In the genomic region with DNA sequence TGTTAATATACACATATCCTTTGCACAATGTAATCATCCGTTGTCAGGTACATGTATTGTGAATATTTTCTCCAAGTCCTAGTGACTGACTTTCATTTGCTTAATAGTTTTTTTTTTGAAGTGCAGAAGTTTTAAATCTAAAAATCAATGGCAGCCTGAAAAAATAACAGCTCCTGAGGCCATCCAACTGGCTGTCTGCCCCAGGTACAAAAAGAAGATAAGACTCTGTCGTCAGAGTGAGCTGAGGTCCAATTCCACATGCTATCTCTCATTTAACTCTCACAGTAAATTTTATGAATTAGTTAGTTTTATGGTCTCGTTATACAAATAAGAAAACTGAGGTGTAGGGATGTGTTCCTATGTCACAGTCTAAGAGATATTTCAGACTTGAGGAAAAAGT, we compare ENCODE assay signal across 2 cellular contexts.
TF ChIP-seq lines count a peak whose summit lies in the region.

No MANE protein-coding gene starts in this region.

TF ChIP-seq in liver, 16 proteins besides CTCF, POLR2A, EP300 and RAD21:
- no peak for TF ChIP-seq HNF4G (IDR thresholded peaks at IDR 0.05)
- TF ChIP-seq, protein P1, sequence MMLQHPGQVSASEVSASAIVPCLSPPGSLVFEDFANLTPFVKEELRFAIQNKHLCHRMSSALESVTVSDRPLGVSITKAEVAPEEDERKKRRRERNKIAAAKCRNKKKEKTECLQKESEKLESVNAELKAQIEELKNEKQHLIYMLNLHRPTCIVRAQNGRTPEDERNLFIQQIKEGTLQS (IDR thresholded peaks at IDR 0.05) = no peak
- no peak for TF ChIP-seq SP1 (IDR thresholded peaks at IDR 0.05)
- no peak for TF ChIP-seq JUND (IDR thresholded peaks at IDR 0.05)
- TF ChIP-seq FOXA2 (IDR thresholded peaks at IDR 0.05) = no peak
- no peak for TF ChIP-seq NR2F2 (IDR thresholded peaks at IDR 0.05)
- TF ChIP-seq, protein P2, sequence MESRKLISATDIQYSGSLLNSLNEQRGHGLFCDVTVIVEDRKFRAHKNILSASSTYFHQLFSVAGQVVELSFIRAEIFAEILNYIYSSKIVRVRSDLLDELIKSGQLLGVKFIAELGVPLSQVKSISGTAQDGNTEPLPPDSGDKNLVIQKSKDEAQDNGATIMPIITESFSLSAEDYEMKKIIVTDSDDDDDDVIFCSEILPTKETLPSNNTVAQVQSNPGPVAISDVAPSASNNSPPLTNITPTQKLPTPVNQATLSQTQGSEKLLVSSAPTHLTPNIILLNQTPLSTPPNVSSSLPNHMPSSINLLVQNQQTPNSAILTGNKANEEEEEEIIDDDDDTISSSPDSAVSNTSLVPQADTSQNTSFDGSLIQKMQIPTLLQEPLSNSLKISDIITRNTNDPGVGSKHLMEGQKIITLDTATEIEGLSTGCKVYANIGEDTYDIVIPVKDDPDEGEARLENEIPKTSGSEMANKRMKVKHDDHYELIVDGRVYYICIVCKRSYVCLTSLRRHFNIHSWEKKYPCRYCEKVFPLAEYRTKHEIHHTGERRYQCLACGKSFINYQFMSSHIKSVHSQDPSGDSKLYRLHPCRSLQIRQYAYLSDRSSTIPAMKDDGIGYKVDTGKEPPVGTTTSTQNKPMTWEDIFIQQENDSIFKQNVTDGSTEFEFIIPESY (IDR thresholded peaks at IDR 0.05) = no peak
- TF ChIP-seq FOXA1 (IDR thresholded peaks at IDR 0.05) = no peak
- TF ChIP-seq HNF4A (conservative IDR thresholded peaks at IDR 0.05) = peak; percentile 29 to 55
- no peak for TF ChIP-seq TAF1 (conservative IDR thresholded peaks at IDR 0.05)
- TF ChIP-seq, protein P3, sequence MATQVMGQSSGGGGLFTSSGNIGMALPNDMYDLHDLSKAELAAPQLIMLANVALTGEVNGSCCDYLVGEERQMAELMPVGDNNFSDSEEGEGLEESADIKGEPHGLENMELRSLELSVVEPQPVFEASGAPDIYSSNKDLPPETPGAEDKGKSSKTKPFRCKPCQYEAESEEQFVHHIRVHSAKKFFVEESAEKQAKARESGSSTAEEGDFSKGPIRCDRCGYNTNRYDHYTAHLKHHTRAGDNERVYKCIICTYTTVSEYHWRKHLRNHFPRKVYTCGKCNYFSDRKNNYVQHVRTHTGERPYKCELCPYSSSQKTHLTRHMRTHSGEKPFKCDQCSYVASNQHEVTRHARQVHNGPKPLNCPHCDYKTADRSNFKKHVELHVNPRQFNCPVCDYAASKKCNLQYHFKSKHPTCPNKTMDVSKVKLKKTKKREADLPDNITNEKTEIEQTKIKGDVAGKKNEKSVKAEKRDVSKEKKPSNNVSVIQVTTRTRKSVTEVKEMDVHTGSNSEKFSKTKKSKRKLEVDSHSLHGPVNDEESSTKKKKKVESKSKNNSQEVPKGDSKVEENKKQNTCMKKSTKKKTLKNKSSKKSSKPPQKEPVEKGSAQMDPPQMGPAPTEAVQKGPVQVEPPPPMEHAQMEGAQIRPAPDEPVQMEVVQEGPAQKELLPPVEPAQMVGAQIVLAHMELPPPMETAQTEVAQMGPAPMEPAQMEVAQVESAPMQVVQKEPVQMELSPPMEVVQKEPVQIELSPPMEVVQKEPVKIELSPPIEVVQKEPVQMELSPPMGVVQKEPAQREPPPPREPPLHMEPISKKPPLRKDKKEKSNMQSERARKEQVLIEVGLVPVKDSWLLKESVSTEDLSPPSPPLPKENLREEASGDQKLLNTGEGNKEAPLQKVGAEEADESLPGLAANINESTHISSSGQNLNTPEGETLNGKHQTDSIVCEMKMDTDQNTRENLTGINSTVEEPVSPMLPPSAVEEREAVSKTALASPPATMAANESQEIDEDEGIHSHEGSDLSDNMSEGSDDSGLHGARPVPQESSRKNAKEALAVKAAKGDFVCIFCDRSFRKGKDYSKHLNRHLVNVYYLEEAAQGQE (IDR thresholded peaks at IDR 0.05) = no peak
- no peak for TF ChIP-seq GABPA (IDR thresholded peaks at IDR 0.05 in 1 of 2, conservative IDR thresholded peaks at IDR 0.05 in 1 of 2)
- no peak for TF ChIP-seq EGR1 (IDR thresholded peaks at IDR 0.05; ENCODE audit: low read depth in 2 of 2)
- peak in 1 of 2 donors; percentile 22 for TF ChIP-seq RXRA (IDR thresholded peaks at IDR 0.05)
- TF ChIP-seq YY1 (IDR thresholded peaks at IDR 0.05) = peak; percentile 65
- TF ChIP-seq, protein P4, sequence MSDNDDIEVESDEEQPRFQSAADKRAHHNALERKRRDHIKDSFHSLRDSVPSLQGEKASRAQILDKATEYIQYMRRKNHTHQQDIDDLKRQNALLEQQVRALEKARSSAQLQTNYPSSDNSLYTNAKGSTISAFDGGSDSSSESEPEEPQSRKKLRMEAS (IDR thresholded peaks at IDR 0.05) = peak; percentile 13

TF ChIP-seq in HepG2, 621 proteins besides CTCF, POLR2A, EP300 and RAD21:
- TF ChIP-seq MATR3 (CRISPR knock-in tag; IDR thresholded peaks at IDR 0.05) = no peak
- TF ChIP-seq HNRNPK (IDR thresholded peaks at IDR 0.05; ENCODE audit: low read depth, low read length, poor library complexity, severe bottlenecking) = no peak
- TF ChIP-seq CENPX (CRISPR knock-in tag; IDR thresholded peaks at IDR 0.05) = no peak
- TF ChIP-seq ISX (CRISPR knock-in tag; conservative IDR thresholded peaks at IDR 0.05) = no peak
- no peak for TF ChIP-seq ZNF383 (CRISPR knock-in tag; IDR thresholded peaks at IDR 0.05; ENCODE audit: borderline replicate concordance)
- TF ChIP-seq ELF1 (CRISPR knock-in tag; IDR thresholded peaks at IDR 0.05) = no peak
- TF ChIP-seq AGO1 (IDR thresholded peaks at IDR 0.05; ENCODE audit: low read depth, low read length, poor library complexity, severe bottlenecking) = no peak
- no peak for TF ChIP-seq SATB2 (CRISPR knock-in tag; IDR thresholded peaks at IDR 0.05)
- no peak for TF ChIP-seq ZNF709 (CRISPR knock-in tag; IDR thresholded peaks at IDR 0.05)
- no peak for TF ChIP-seq MBNL3 (CRISPR knock-in tag; conservative IDR thresholded peaks at IDR 0.05)
- TF ChIP-seq PHF21A (CRISPR knock-in tag; IDR thresholded peaks at IDR 0.05) = no peak
- TF ChIP-seq, protein P5, sequence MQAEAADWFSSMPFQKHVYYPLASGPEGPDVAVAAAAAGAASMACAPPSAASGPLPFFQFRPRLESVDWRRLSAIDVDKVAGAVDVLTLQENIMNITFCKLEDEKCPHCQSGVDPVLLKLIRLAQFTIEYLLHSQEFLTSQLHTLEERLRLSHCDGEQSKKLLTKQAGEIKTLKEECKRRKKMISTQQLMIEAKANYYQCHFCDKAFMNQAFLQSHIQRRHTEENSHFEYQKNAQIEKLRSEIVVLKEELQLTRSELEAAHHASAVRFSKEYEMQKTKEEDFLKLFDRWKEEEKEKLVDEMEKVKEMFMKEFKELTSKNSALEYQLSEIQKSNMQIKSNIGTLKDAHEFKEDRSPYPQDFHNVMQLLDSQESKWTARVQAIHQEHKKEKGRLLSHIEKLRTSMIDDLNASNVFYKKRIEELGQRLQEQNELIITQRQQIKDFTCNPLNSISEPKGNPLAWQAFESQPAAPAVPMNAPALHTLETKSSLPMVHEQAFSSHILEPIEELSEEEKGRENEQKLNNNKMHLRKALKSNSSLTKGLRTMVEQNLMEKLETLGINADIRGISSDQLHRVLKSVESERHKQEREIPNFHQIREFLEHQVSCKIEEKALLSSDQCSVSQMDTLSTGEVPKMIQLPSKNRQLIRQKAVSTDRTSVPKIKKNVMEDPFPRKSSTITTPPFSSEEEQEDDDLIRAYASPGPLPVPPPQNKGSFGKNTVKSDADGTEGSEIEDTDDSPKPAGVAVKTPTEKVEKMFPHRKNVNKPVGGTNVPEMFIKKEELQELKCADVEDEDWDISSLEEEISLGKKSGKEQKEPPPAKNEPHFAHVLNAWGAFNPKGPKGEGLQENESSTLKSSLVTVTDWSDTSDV (CRISPR knock-in tag; IDR thresholded peaks at IDR 0.05) = no peak
- no peak for TF ChIP-seq MEIS2 (CRISPR knock-in tag; IDR thresholded peaks at IDR 0.05)
- TF ChIP-seq, protein P6, sequence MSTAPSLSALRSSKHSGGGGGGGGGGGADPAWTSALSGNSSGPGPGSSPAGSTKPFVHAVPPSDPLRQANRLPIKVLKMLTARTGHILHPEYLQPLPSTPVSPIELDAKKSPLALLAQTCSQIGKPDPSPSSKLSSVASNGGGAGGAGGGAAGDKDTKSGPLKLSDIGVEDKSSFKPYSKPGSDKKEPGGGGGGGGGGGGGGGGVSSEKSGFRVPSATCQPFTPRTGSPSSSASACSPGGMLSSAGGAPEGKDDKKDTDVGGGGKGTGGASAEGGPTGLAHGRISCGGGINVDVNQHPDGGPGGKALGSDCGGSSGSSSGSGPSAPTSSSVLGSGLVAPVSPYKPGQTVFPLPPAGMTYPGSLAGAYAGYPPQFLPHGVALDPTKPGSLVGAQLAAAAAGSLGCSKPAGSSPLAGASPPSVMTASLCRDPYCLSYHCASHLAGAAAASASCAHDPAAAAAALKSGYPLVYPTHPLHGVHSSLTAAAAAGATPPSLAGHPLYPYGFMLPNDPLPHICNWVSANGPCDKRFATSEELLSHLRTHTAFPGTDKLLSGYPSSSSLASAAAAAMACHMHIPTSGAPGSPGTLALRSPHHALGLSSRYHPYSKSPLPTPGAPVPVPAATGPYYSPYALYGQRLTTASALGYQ (CRISPR knock-in tag; IDR thresholded peaks at IDR 0.05) = no peak
- TF ChIP-seq, protein P7, sequence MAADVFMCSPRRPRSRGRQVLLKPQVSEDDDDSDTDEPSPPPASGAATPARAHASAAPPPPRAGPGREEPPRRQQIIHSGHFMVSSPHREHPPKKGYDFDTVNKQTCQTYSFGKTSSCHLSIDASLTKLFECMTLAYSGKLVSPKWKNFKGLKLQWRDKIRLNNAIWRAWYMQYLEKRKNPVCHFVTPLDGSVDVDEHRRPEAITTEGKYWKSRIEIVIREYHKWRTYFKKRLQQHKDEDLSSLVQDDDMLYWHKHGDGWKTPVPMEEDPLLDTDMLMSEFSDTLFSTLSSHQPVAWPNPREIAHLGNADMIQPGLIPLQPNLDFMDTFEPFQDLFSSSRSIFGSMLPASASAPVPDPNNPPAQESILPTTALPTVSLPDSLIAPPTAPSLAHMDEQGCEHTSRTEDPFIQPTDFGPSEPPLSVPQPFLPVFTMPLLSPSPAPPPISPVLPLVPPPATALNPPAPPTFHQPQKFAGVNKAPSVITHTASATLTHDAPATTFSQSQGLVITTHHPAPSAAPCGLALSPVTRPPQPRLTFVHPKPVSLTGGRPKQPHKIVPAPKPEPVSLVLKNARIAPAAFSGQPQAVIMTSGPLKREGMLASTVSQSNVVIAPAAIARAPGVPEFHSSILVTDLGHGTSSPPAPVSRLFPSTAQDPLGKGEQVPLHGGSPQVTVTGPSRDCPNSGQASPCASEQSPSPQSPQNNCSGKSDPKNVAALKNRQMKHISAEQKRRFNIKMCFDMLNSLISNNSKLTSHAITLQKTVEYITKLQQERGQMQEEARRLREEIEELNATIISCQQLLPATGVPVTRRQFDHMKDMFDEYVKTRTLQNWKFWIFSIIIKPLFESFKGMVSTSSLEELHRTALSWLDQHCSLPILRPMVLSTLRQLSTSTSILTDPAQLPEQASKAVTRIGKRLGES (CRISPR knock-in tag; IDR thresholded peaks at IDR 0.05; ENCODE audit: borderline replicate concordance) = no peak
- no peak for TF ChIP-seq HOXA5 (CRISPR knock-in tag; IDR thresholded peaks at IDR 0.05)
- TF ChIP-seq AKAP8 (CRISPR knock-in tag; IDR thresholded peaks at IDR 0.05) = no peak
- TF ChIP-seq, protein P3 (IDR thresholded peaks at IDR 0.05; ENCODE audit: borderline replicate concordance in 1 of 2, low read depth in 1 of 2, low read length in 2 of 2) = no peak
- TF ChIP-seq ZNF878 (CRISPR knock-in tag; IDR thresholded peaks at IDR 0.05) = no peak
